ENCODE assay signal across 8 cellular contexts in genomic region chr9:95507456-95508241, GRCh38. TPM values are rescaled to one million over a fixed set of nuclear protein-coding genes. Genes with fewer than 3 reads are reported as not detected.
DNase-seq lines count a peak whose midpoint lies in the region; ATAC-seq and TF ChIP-seq lines count a peak whose summit lies in the region.

No MANE protein-coding gene starts in this region.

- peak overlapping the region; percentile 84 for H3K4me3 ChIP-seq in CD8-positive, alpha-beta memory T cell (ENCODE audit: low read length)
- H3K4me3 ChIP-seq in IMR-90 (ENCODE audit: insufficient read depth, low read depth, low read length) (peak overlapping the region; percentile 84), SK-N-SH (ENCODE audit: low read depth in 2 of 2, low read length in 1 of 2) (peak overlapping the region; percentile 87 to 91), brain microvascular endothelial cell (ENCODE audit: low read depth, low read length) (peak overlapping the region; percentile 77), iPS-20b (ENCODE audit: low read length) (peak overlapping the region; percentile 96), skin epidermis (peak overlapping the region; percentile 50 to 82 (median 58))

- H3K79me2 ChIP-seq in SK-N-SH (ENCODE audit: insufficient read depth), result peaks cover 17% of the 10 kb centered on the region

- H3K9me2 ChIP-seq in SK-N-SH, result no peaks in the 10 kb centered on the region

- peak overlapping the region; percentile 93 for H2AFZ ChIP-seq in IMR-90 (replicated peaks; ENCODE audit: low read length, poor library complexity)
- peak overlapping the region; percentile 94 for H2AFZ ChIP-seq in SK-N-SH (ENCODE audit: low read depth)

- no peak for TF ChIP-seq EP300 in SK-N-SH (IDR thresholded peaks at IDR 0.05; ENCODE audit: borderline replicate concordance in 1 of 2, low read depth in 1 of 2, low read length in 1 of 2)

- H3K27me3 Mint-ChIP-seq in CD8-positive, alpha-beta memory T cell, result peaks cover 18 to 20% of the 10 kb centered on the region in 2 donors

- dilution Hi-C loops in IMR-90 (cut with HindIII; ENCODE audit: low sequenced_read_pairs, unreplicated experiment), result no loop called here

- H4K20me1 ChIP-seq in IMR-90 (ENCODE audit: insufficient read depth, low read length) (peaks cover 20% of the 10 kb centered on the region), SK-N-SH (ENCODE audit: insufficient read depth) (no peaks in the 10 kb centered on the region)

- H2AK5ac ChIP-seq in IMR-90 (ENCODE audit: low read depth, low read length), result 0 out of 2 replicates have a peak overlapping the region, but pooled peaks have one; percentile 43

- intact Hi-C loops in IMR-90 (cut with micrococcal nuclease), result loop anchor here (1.0 to 10.0 kb wide), 6 partner anchors 45 to 627 kb away; partner anchors contain the start of gene FANCC

- H3K14ac ChIP-seq in IMR-90 (replicated peaks; ENCODE audit: low read depth, low read length), result peak overlapping the region; percentile 86

- H4K91ac ChIP-seq in IMR-90 (ENCODE audit: insufficient read depth, low read depth, low read length), result peak overlapping the region; percentile 71

- CTCF ChIA-PET in CD8-positive, alpha-beta memory T cell (lab: Charles Lee), result interaction anchor here (0.9 to 2.0 kb wide), 3 partner anchors 9 to 21 kb away, joined by 3 to 14 read pairs (median 4); partner anchors contain the start of gene PTCH1
- CTCF ChIA-PET in IMR-90 (lab: Yijun Ruan, JAX), result interaction anchor here (0.7 kb wide), 1 partner anchor 235 kb away, joined by 3 read pairs; no protein-coding TSS in a partner anchor
- CTCF ChIA-PET in SK-N-SH (lab: Yijun Ruan, JAX), result interaction anchor here (0.8 to 1.0 kb wide), 4 partner anchors 309 to 810 kb away, joined by 3 to 4 read pairs (median 3); no protein-coding TSS in a partner anchor

- peak overlapping the region; percentile 91 for H3K4me2 ChIP-seq in IMR-90 (ENCODE audit: low read depth, low read length)
- H3K4me2 ChIP-seq in SK-N-SH, result peak overlapping the region; percentile 96

- no peak for TF ChIP-seq POLR2A in IMR-90 (IDR thresholded peaks at IDR 0.05; ENCODE audit: low read depth, low read length)

- peak overlapping the region; percentile 40 to 77; a peak in 2 of 4 replicates for H4K8ac ChIP-seq in IMR-90 (ENCODE audit: low read depth in 2 of 2, low read length in 2 of 2)

- H3K27me3 ChIP-seq in CD8-positive, alpha-beta memory T cell (ENCODE audit: insufficient read depth, low read length, poor library complexity, severe bottlenecking), result no peaks in the 10 kb centered on the region
- H3K27me3 ChIP-seq in IMR-90 (ENCODE audit: control insufficient read depth, insufficient read depth, low read length) (no peaks in the 10 kb centered on the region), SK-N-SH (ENCODE audit: insufficient read depth) (no peaks in the 10 kb centered on the region), brain microvascular endothelial cell (replicated peaks) (no peaks in the 10 kb centered on the region), iPS-20b (ENCODE audit: insufficient read depth, low read length) (peaks cover 24% of the 10 kb centered on the region)

- H3K9ac ChIP-seq in IMR-90 (ENCODE audit: low read depth, low read length), result peak overlapping the region; percentile 98
- peak overlapping the region; percentile 80 for H3K9ac ChIP-seq in SK-N-SH
- H3K9ac ChIP-seq in iPS-20b (ENCODE audit: low read depth, low read length), result peak overlapping the region; percentile 90

- H2BK20ac ChIP-seq in IMR-90 (ENCODE audit: low read depth, low read length), result peak overlapping the region; percentile 20; the same call in 1 of the 2 replicates

- POLR2A ChIA-PET in CD8-positive, alpha-beta memory T cell (lab: Charles Lee), result interaction anchor here (1.0 to 2.6 kb wide), 3 partner anchors 13 to 368 kb away, joined by 3 to 33 read pairs (median 6); partner anchors contain the start of gene ERCC6L2
- POLR2A ChIA-PET in IMR-90 (lab: Charles Lee; ENCODE audit: unreplicated experiment) (no interaction called here), SK-N-SH (lab: Yijun Ruan, JAX) (interaction anchor here (1.8 to 2.7 kb wide), 3 partner anchors 45 to 47 kb away, joined by 6 to 13 read pairs (median 9); no protein-coding TSS in a partner anchor)

- no peaks in the 10 kb centered on the region for H3K9me3 ChIP-seq in CD8-positive, alpha-beta memory T cell (ENCODE audit: low read length)
- H3K9me3 ChIP-seq in IMR-90 (ENCODE audit: control insufficient read depth, insufficient read depth, low read length), result no peaks in the 10 kb centered on the region
- no peaks in the 10 kb centered on the region for H3K9me3 ChIP-seq in SK-N-SH
- no peaks in the 10 kb centered on the region for H3K9me3 ChIP-seq in iPS-20b (ENCODE audit: insufficient read depth, low read depth, low read length)

- H3K18ac ChIP-seq in IMR-90 (ENCODE audit: low read depth, low read length), result peak overlapping the region; percentile 78

- peak overlapping the region; percentile 75 for H2BK120ac ChIP-seq in IMR-90 (ENCODE audit: low read depth, low read length)

- in situ Hi-C loops in IMR-90 (cut with MboI; ENCODE audit: low sequenced_read_pairs), result no loop called here
- in situ Hi-C loops in brain microvascular endothelial cell (cut with HindIII; ENCODE audit: low pct_ligation_motif_present, low sequenced_read_pairs), result no loop called here

- peak overlapping the region; percentile 79 to 96 (median 90) for H3K27ac Mint-ChIP-seq in CD8-positive, alpha-beta memory T cell

- no peak; the same call in 1 of the 2 replicates for TF ChIP-seq RAD21 in IMR-90 (IDR thresholded peaks at IDR 0.05; ENCODE audit: low read length)
- no peak for TF ChIP-seq RAD21 in SK-N-SH (IDR thresholded peaks at IDR 0.05; ENCODE audit: low read length)

- peak overlapping the region; percentile 32; the same call in 1 of the 3 replicates for H2BK15ac ChIP-seq in IMR-90 (ENCODE audit: low read depth, low read length)

- H3K27ac ChIP-seq in CD8-positive, alpha-beta memory T cell (ENCODE audit: low read depth, low read length), result peak overlapping the region; percentile 66
- H3K27ac ChIP-seq in IMR-90 (ENCODE audit: insufficient read depth, low read length) (peak overlapping the region; percentile 88), SK-N-SH (ENCODE audit: low read depth in 2 of 2, low read length in 1 of 2) (peak overlapping the region; percentile 64 to 81), brain microvascular endothelial cell (peak overlapping the region; percentile 33), iPS-20b (ENCODE audit: low read length) (no peak overlapping the region), skin epidermis (peak overlapping the region; percentile 14 to 92 (median 82))

- H3K4ac ChIP-seq in IMR-90 (ENCODE audit: low read depth, low read length), result peak overlapping the region; percentile 92

- no peaks in the 10 kb centered on the region; the same call in 1 of the 2 replicates for H3K9me1 ChIP-seq in IMR-90 (ENCODE audit: insufficient read depth, low read length)

- peaks cover 53 to 69% (median 62%) of the 10 kb centered on the region in 3 donors for H3K4me1 Mint-ChIP-seq in CD8-positive, alpha-beta memory T cell

- peaks cover 0 to 23% (median 1%) of the 10 kb centered on the region in 3 donors for H3K36me3 Mint-ChIP-seq in CD8-positive, alpha-beta memory T cell

- H3K4me3 Mint-ChIP-seq in CD8-positive, alpha-beta memory T cell, result peak overlapping the region; percentile 89 to 100 (median 99)

- peaks cover 35% of the 10 kb centered on the region for H3F3A ChIP-seq in SK-N-SH (replicated peaks; ENCODE audit: insufficient read depth)

- H3K56ac ChIP-seq in IMR-90 (ENCODE audit: extremely low read depth, insufficient read depth, low read length), result peak overlapping the region; percentile 88

- peaks cover 33% of the 10 kb centered on the region for H3K4me1 ChIP-seq in CD8-positive, alpha-beta memory T cell (ENCODE audit: insufficient read depth, low read length)
- H3K4me1 ChIP-seq in IMR-90 (ENCODE audit: control insufficient read depth, insufficient read depth, low read length) (peaks cover 9% of the 10 kb centered on the region), SK-N-SH (ENCODE audit: control insufficient read depth in 1 of 2, insufficient read depth in 2 of 2, low read depth in 1 of 2, low read length in 1 of 2) (peaks cover 11 to 20% of the 10 kb centered on the region in 2 experiments; a peak in 3 of 4 replicates), iPS-20b (ENCODE audit: insufficient read depth, low read length) (peaks cover 31% of the 10 kb centered on the region)

- peak overlapping the region; percentile 87 for H2BK5ac ChIP-seq in IMR-90 (ENCODE audit: low read depth, low read length, poor library complexity, severe bottlenecking)

- peaks cover 0 to 2% (median 0%) of the 10 kb centered on the region in 5 donors for H3K9me3 Mint-ChIP-seq in CD8-positive, alpha-beta memory T cell

- no peaks in the 10 kb centered on the region for H3K36me3 ChIP-seq in CD8-positive, alpha-beta memory T cell (ENCODE audit: insufficient read depth, low read length)
- H3K36me3 ChIP-seq in IMR-90 (ENCODE audit: control insufficient read depth, insufficient read depth, low read length) (no peaks in the 10 kb centered on the region), SK-N-SH (replicated peaks in 1 of 2; ENCODE audit: control insufficient read depth in 1 of 2, insufficient read depth in 2 of 2, low read length in 1 of 2) (no peaks in the 10 kb centered on the region), brain microvascular endothelial cell (replicated peaks) (no peaks in the 10 kb centered on the region), iPS-20b (ENCODE audit: insufficient read depth, low read depth, low read length) (peaks cover 9% of the 10 kb centered on the region; the same call in 1 of the 2 replicates)

- TF ChIP-seq CTCF in IMR-90 (conservative IDR thresholded peaks at IDR 0.05; ENCODE audit: low read depth, low read length) (no peak), SK-N-SH (IDR thresholded peaks at IDR 0.05) (no peak), brain microvascular endothelial cell (IDR thresholded peaks at IDR 0.05; ENCODE audit: low read depth, low read length, missing control alignments) (no peak)

- peaks cover 13 to 43% of the 10 kb centered on the region in 2 experiments; a peak in 3 of 4 replicates for H3K79me1 ChIP-seq in IMR-90 (ENCODE audit: low read depth in 1 of 2, low read length in 2 of 2)

- no peak; the same call in 1 of the 2 replicates for ATAC-seq in IMR-90 (ENCODE audit: low read depth)
- ATAC-seq in HG03571 (IDR thresholded peaks at IDR 0.05; ENCODE audit: unreplicated experiment), result no peak

- BruUV-seq in IMR-90 (replicated peaks; lab: Mats Ljungman, UMichigan), result no TSS peak

- H4K5ac ChIP-seq in IMR-90 (ENCODE audit: low read depth, low read length), result peak overlapping the region; percentile 28; the same call in 1 of the 2 replicates

- peak; percentile 14 to 74 (median 65) for DNase-seq in CD8-positive, alpha-beta memory T cell
- DNase-seq in IMR-90 (peak; percentile 73), SK-N-SH (peak; percentile 41), brain microvascular endothelial cell (no peak), cortex of kidney (lab: John Stamatoyannopoulos, UW) (no peak)

- no CpG with 5 or more reads among the region's 37 CpGs for WGBS in IMR-90 (ENCODE audit: extremely low coverage in 2 of 2, insufficient read length in 1 of 2), 2 experiments
- 1% methylated on average over 33 of the region's 37 CpGs for WGBS in SK-N-SH (ENCODE audit: low lambda C conversion rate)

- peak overlapping the region; percentile 59 for H2AK9ac ChIP-seq in IMR-90 (replicated peaks; ENCODE audit: low read depth, low read length, poor library complexity)

- peak overlapping the region; percentile 93 for H3K23ac ChIP-seq in IMR-90 (ENCODE audit: low read depth, low read length)

RNA-seq across cellular contexts. Expression of gene PTCH1, which starts 9.1 kb away (rescaled TPM):
- total RNA-seq in CD8-positive, alpha-beta memory T cell, result 1 to 10 TPM; 7.1 to 7.9 TPM
- 23.3 TPM for polyA plus RNA-seq in CD8-positive, alpha-beta memory T cell
- 4.1 and 5.3 TPM in 2 replicates for total RNA-seq in IMR-90 (2012; rRNA removed)
- polyA plus RNA-seq in IMR-90 (2012; rRNA removed) (5.0 and 6.0 TPM in 2 replicates), SK-N-SH (2012; rRNA removed) (1.7 and 3.3 TPM in 2 replicates)
- polyA plus RNA-seq in IMR-90 (2012; cell fraction: cytosol; rRNA removed), result 2.0 and 3.7 TPM in 2 replicates
- 12.6 and 14.4 TPM in 2 replicates for polyA plus RNA-seq in IMR-90 (2012; cell fraction: nucleus; rRNA removed; ENCODE audit: low replicate concordance)
- 2.2 and 2.4 TPM in 2 replicates for polyA plus RNA-seq in SK-N-SH (2012; cell fraction: cytosol; rRNA removed)
- polyA plus RNA-seq in SK-N-SH (2012; cell fraction: nucleus; rRNA removed), result 6.2 and 7.2 TPM in 2 replicates

Comparison
In these comparisons a context has a peak if more than half of its experiments do, and no peak if none do; other contexts are left out.
1. DNase-seq: peak in CD8-positive, alpha-beta memory T cell (5 of 5), IMR-90 (single experiment) and SK-N-SH (single experiment); none in brain microvascular endothelial cell (single experiment) and cortex of kidney (single experiment).
2. Peak in every context shown above with its lines, with median percentiles within 50 percentile points of each other: H3K4me3 ChIP-seq and H3K9ac ChIP-seq.